In genomic region chr7:30353532-30353931, GRCh38 we compare ENCODE assay signal across 17 cellular contexts.
DNase-seq lines count a peak whose midpoint lies in the region; ATAC-seq, FAIRE-seq and TF ChIP-seq lines count a peak whose summit lies in the region.
"Had no signal": no experiment of that assay in that cellular context is flagged by ENCODE, and none has a peak within 500 bp of the region (broad histone marks: within the 10 kb centered on the region; RNA-seq: fewer than 3 reads in every experiment).

No MANE protein-coding gene starts in this region.

- 0 out of 2 replicates have a peak overlapping the region, but pooled peaks have one; percentile 2 for H3K27ac ChIP-seq in GM23338 (ENCODE audit: low read depth)
- H3K27ac ChIP-seq in Karpas-422 (ENCODE audit: low read length) = peak overlapping the region; percentile 74; the same call in 1 of the 2 replicates
- H3K27ac ChIP-seq in K562 (ENCODE audit: extremely low read depth, low read depth, low read length) = no peak overlapping the region
- no peak overlapping the region for H3K27ac ChIP-seq in small intestine (ENCODE audit: low read depth in 1 of 2, low read length in 1 of 2)
- H3K27ac ChIP-seq: BLaER1 treated with 17β-estradiol and CSF1 and Interleukin-3, amounts not matched to agents 10 nM and 100 nM; GM23248 had no signal

- H2AFZ ChIP-seq in GM23338 = no peak overlapping the region
- H2AFZ ChIP-seq in Karpas-422 (ENCODE audit: low read length) = no peak overlapping the region
- H2AFZ ChIP-seq in K562 (ENCODE audit: low read depth, low read length) = no peak overlapping the region
- H2AFZ ChIP-seq: GM23248 had no signal

- H3K9me1 ChIP-seq in K562 (ENCODE audit: control insufficient read depth, insufficient read depth, low read length) = no peaks in the 10 kb centered on the region

- no peak overlapping the region for H3K27ac Mint-ChIP-seq in GM23338
- H3K27ac Mint-ChIP-seq: CD8-positive, alpha-beta T cell; IgD-negative memory B cell had no signal

- ATAC-seq in GM23338 (no peak), K562 (no peak), GM18909 (IDR thresholded peaks at IDR 0.05; ENCODE audit: poor library complexity, unreplicated experiment) (no peak), HG03139 (IDR thresholded peaks at IDR 0.05; ENCODE audit: unreplicated experiment) (no peak)
- ATAC-seq: CD8-positive, alpha-beta T cell; GM12878 had no signal

- no TSS peak for BruUV-seq in K562 (replicated peaks; lab: Mats Ljungman, UMichigan)

- H3K27me3 Mint-ChIP-seq in GM23338 (ENCODE audit: insufficient read depth, low read depth, poor library complexity) = no peaks in the 10 kb centered on the region
- H3K27me3 Mint-ChIP-seq: B cell, IgD-negative memory B cell had no signal

- H3K4me1 ChIP-seq in GM23338 (ENCODE audit: insufficient read depth) (peaks cover 53% of the 10 kb centered on the region), Karpas-422 (ENCODE audit: low read length) (peaks cover 59% of the 10 kb centered on the region), K562 (replicated peaks in 1 of 2; ENCODE audit: control insufficient read depth in 2 of 2, insufficient read depth in 2 of 2, low read length in 2 of 2) (peaks cover 0 to 36% of the 10 kb centered on the region in 2 experiments; a peak in 3 of 5 replicates), small intestine (ENCODE audit: control insufficient read depth in 2 of 2, insufficient read depth in 1 of 2, low read depth in 1 of 2, low read length in 1 of 2) (no peaks in the 10 kb centered on the region)

- CTCF ChIA-PET in K562 (lab: Yijun Ruan, JAX; ENCODE audit: low intra/inter-chr PET ratio) = no interaction called here

- H3K9me2 ChIP-seq in GM23338 (ENCODE audit: insufficient read depth) (no peaks in the 10 kb centered on the region), Karpas-422 (replicated peaks; ENCODE audit: insufficient read depth, low read length) (no peaks in the 10 kb centered on the region)

- no peaks in the 10 kb centered on the region for H3F3A ChIP-seq in GM23338 (replicated peaks; ENCODE audit: low read depth)

- no peak overlapping the region for H3K9ac ChIP-seq in Karpas-422 (ENCODE audit: low read length)
- no peak overlapping the region for H3K9ac ChIP-seq in K562 (ENCODE audit: insufficient read depth in 1 of 2, low read depth in 2 of 2, low read length in 2 of 2)
- H3K9ac ChIP-seq: GM23248 had no signal

- TF ChIP-seq RAD21 in K562 (CRISPR knock-in tag; conservative IDR thresholded peaks at IDR 0.05 in 1 of 2, IDR thresholded peaks at IDR 0.05 in 1 of 2) = no peak

- H3K4me3 ChIP-seq in GM23338 = no peak overlapping the region
- no peak overlapping the region for H3K4me3 ChIP-seq in Karpas-422 (ENCODE audit: low read length)
- no peak overlapping the region for H3K4me3 ChIP-seq in K562
- no peak overlapping the region for H3K4me3 ChIP-seq in small intestine (ENCODE audit: low read depth in 1 of 2, low read length in 2 of 2)
- H3K4me3 ChIP-seq: BLaER1 treated with 17β-estradiol and CSF1 and Interleukin-3, amounts not matched to agents 10 nM and 100 nM; GM12878; GM23248 had no signal

- no peaks in the 10 kb centered on the region for H3K9me3 ChIP-seq in Karpas-422 (ENCODE audit: low read length)
- H3K9me3 ChIP-seq in K562 (replicated peaks; ENCODE audit: control insufficient read depth, insufficient read depth, low read depth, low read length) = no peaks in the 10 kb centered on the region
- H3K9me3 ChIP-seq in small intestine (ENCODE audit: control insufficient read depth, low read depth) = no peaks in the 10 kb centered on the region
- H3K9me3 ChIP-seq: BLaER1 treated with 17β-estradiol and CSF1 and Interleukin-3, amounts not matched to agents 10 nM and 100 nM had no signal

- H3K4me3 Mint-ChIP-seq in GM23338 = no peak overlapping the region
- H3K4me3 Mint-ChIP-seq: B cell; CD8-positive, alpha-beta T cell; IgD-negative memory B cell had no signal

- H3K36me3 ChIP-seq in GM23338 (ENCODE audit: insufficient read depth) (no peaks in the 10 kb centered on the region), Karpas-422 (ENCODE audit: insufficient read depth, low read length) (peaks cover 23% of the 10 kb centered on the region), K562 (ENCODE audit: control insufficient read depth, insufficient read depth, low read length) (0 out of 3 replicates have a peak, but pooled peaks cover 1% of the 10 kb centered on the region), small intestine (ENCODE audit: control insufficient read depth in 2 of 2, insufficient read depth in 2 of 2, low read length in 2 of 2) (no peaks in the 10 kb centered on the region)

- no peaks in the 10 kb centered on the region for H3K9me3 Mint-ChIP-seq in GM23338
- H3K9me3 Mint-ChIP-seq: CD8-positive, alpha-beta T cell; H9; IgD-negative memory B cell had no signal

- no peaks in the 10 kb centered on the region for H3K27me3 ChIP-seq in GM23338 (ENCODE audit: insufficient read depth)
- no peaks in the 10 kb centered on the region for H3K27me3 ChIP-seq in Karpas-422 (ENCODE audit: low read length)
- H3K27me3 ChIP-seq in K562 (ENCODE audit: control insufficient read depth in 2 of 2, insufficient read depth in 2 of 2, low read length in 2 of 2) = no peaks in the 10 kb centered on the region
- H3K27me3 ChIP-seq in small intestine (ENCODE audit: control insufficient read depth in 2 of 2, insufficient read depth in 2 of 2, low read length in 2 of 2) = no peaks in the 10 kb centered on the region
- H3K27me3 ChIP-seq: BLaER1 treated with 17β-estradiol and CSF1 and Interleukin-3, amounts not matched to agents 10 nM and 100 nM had no signal

- intact Hi-C loops in K562 (cut with micrococcal nuclease) = loop anchor here (10.0 kb wide), 1 partner anchor 189 kb away; no protein-coding TSS in a partner anchor

- POLR2A ChIA-PET in K562 (lab: Yijun Ruan, JAX) = interaction anchor here (0.6 to 0.7 kb wide), 2 partner anchors 19 to 20 kb away, joined by 3 read pairs; no protein-coding TSS in a partner anchor

- TF ChIP-seq CTCF in GM23338 (conservative IDR thresholded peaks at IDR 0.05; ENCODE audit: low read depth in 2 of 2) (no peak), K562 (IDR thresholded peaks at IDR 0.05 in 2 of 3, conservative IDR thresholded peaks at IDR 0.05 in 1 of 3; ENCODE audit: insufficient read depth in 2 of 3, low read depth in 1 of 3, low read length in 3 of 3) (no peak)

- DNase-seq in GM23338 (ENCODE audit: low spot score) (no peak), Karpas-422 (no peak), K562 (ENCODE audit: extremely low read depth in 1 of 4, low spot score in 3 of 4) (no peak), small intestine (no peak), cerebellum (ENCODE audit: low spot score) (no peak)
- DNase-seq: Calu3; CD8-positive, alpha-beta T cell; DMS79 treated with DMSO at 0.1 percent for 48 hours; GM23248; H9; KG1 had no signal

- H3K79me2 ChIP-seq in GM23338 (replicated peaks; ENCODE audit: insufficient read depth) (peaks cover 62% of the 10 kb centered on the region), Karpas-422 (ENCODE audit: low read length) (peaks cover 93% of the 10 kb centered on the region), K562 (ENCODE audit: control insufficient read depth, insufficient read depth, low read length) (peaks cover 57% of the 10 kb centered on the region)

- in situ Hi-C loops in K562 (cut with MboI) = no loop called here

- H4K20me1 ChIP-seq in GM23338 (replicated peaks; ENCODE audit: insufficient read depth) (no peaks in the 10 kb centered on the region), Karpas-422 (ENCODE audit: insufficient read depth, low read depth, low read length) (no peaks in the 10 kb centered on the region), K562 (replicated peaks; ENCODE audit: control insufficient read depth, insufficient read depth, low read length) (no peaks in the 10 kb centered on the region)

- 81% methylated on average over 3 of the region's 3 CpGs for WGBS in K562 (ENCODE audit: insufficient coverage, low coverage, missing lambda C conversion rate)
- WGBS in small intestine, 3 donors = 92 to 95% (median 95%) methylated on average over 3 of the region's 3 CpGs

- TF ChIP-seq EP300 in K562 (IDR thresholded peaks at IDR 0.05; ENCODE audit: low read length) = no peak

- H3K4me2 ChIP-seq in GM23338 (peak overlapping the region; percentile 63), Karpas-422 (ENCODE audit: low read depth, low read length, poor library complexity, severe bottlenecking) (no peak overlapping the region), K562 (ENCODE audit: insufficient read depth, low read length) (no peak overlapping the region)

- peaks cover 7% of the 10 kb centered on the region; the same call in 2 of the 3 replicates for H3K36me3 Mint-ChIP-seq in GM23338 (ENCODE audit: low read depth)

- H3K4me1 Mint-ChIP-seq in GM23338 = peaks cover 70% of the 10 kb centered on the region

- FAIRE-seq in K562 (lab: Jason Lieb, UNC) (no peak), small intestine (lab: Jason Lieb, UNC) (peak; percentile 39)
- FAIRE-seq: GM12878 had no signal

- TF ChIP-seq POLR2A in K562 (conservative IDR thresholded peaks at IDR 0.05) = no peak

TF ChIP-seq in GM23338, 12 proteins besides CTCF, POLR2A, EP300 and RAD21 (continues in another document):
- no peak for TF ChIP-seq JUNB (IDR thresholded peaks at IDR 0.05; ENCODE audit: unreplicated experiment)
- no peak for TF ChIP-seq ZNF114 (CRISPR knock-in tag; IDR thresholded peaks at IDR 0.05)
- TF ChIP-seq ZNF331 (CRISPR knock-in tag; IDR thresholded peaks at IDR 0.05; ENCODE audit: low read depth) = no peak
- no peak for TF ChIP-seq EZH2 (IDR thresholded peaks at IDR 0.05; ENCODE audit: low read depth, unreplicated experiment)
- no peak for TF ChIP-seq POLR2AphosphoS5 (IDR thresholded peaks at IDR 0.05; ENCODE audit: low read depth)
- no peak for TF ChIP-seq STAT1 (IDR thresholded peaks at IDR 0.05; ENCODE audit: unreplicated experiment)

TF ChIP-seq in K562, 482 proteins besides CTCF, POLR2A, EP300 and RAD21 (continues in another document):
- TF ChIP-seq IRF9 (tag; IDR thresholded peaks at IDR 0.05) (0 out of 2 replicates have a peak, but pooled peaks have one; percentile 24), C11orf30 (IDR thresholded peaks at IDR 0.05; ENCODE audit: low read depth) (no peak)

Comparison
In these comparisons a context has a peak if more than half of its experiments do, and no peak if none do; other contexts are left out.
1. H3K27ac ChIP-seq: peak in GM23338 (single experiment) and Karpas-422 (single experiment); none in K562 (single experiment) and small intestine (0 of 2).